Comparison of ENCODE assay signal across 9 cellular contexts in genomic region chr2:74944987-74945782, GRCh38.
DNase-seq lines count a peak whose midpoint lies in the region; ATAC-seq and TF ChIP-seq lines count a peak whose summit lies in the region.
"Had no signal": no experiment of that assay in that cellular context is flagged by ENCODE, and none has a peak within 500 bp of the region (broad histone marks: within the 10 kb centered on the region; RNA-seq: fewer than 3 reads in every experiment).

No MANE protein-coding gene starts in this region.

- DNase-seq in HS-27A (ENCODE audit: low read depth) (peak; percentile 64), foreskin fibroblast (peak; percentile 32 to 57), NCI-H1930 (lab: John Stamatoyannopoulos, UW) (no peak), DMS 273 (lab: John Stamatoyannopoulos, UW; ENCODE audit: unreplicated experiment) (no peak), NCI-H1092 (lab: John Stamatoyannopoulos, UW) (no peak)
- DNase-seq in central memory CD4-positive, alpha-beta T cell: no peak
- DNase-seq: activated CD4-positive, alpha-beta T cell treated with anti-CD3 and anti-CD28 coated beads, Interleukin-2, amount 50 U/mL, for 1 hour had no signal

- no peak overlapping the region for H3K4me3 ChIP-seq in foreskin fibroblast (ENCODE audit: low read depth in 1 of 2, low read length in 2 of 2)

- TF ChIP-seq CTCF in foreskin fibroblast (IDR thresholded peaks at IDR 0.05; ENCODE audit: low read depth, low read length): no peak

- ATAC-seq in GM18873 (IDR thresholded peaks at IDR 0.05; ENCODE audit: low FRiP score, unreplicated experiment) (peak; percentile 98), HG02571 (IDR thresholded peaks at IDR 0.05; ENCODE audit: unreplicated experiment) (peak; percentile 98)

Comparison
In these comparisons a context has a peak if more than half of its experiments do, and no peak if none do; other contexts are left out.
1. DNase-seq: peak in HS-27A (single experiment) and foreskin fibroblast (2 of 2); none in NCI-H1930 (0 of 2), central memory CD4-positive, alpha-beta T cell (single experiment), DMS 273 (single experiment) and NCI-H1092 (single experiment).